11 cellular contexts compared by ENCODE assay signal in the genomic region with DNA sequence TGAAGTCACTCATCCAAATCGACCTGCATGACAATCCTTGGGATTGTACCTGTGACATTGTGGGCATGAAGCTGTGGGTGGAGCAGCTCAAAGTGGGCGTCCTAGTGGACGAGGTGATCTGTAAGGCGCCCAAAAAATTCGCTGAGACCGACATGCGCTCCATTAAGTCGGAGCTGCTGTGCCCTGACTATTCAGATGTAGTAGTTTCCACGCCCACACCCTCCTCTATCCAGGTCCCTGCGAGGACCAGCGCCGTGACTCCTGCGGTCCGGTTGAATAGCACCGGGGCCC. TPM values are rescaled to one million over a fixed set of nuclear protein-coding genes. Genes with fewer than 3 reads are reported as not detected.
DNase-seq lines count a peak whose midpoint lies in the region; ATAC-seq and TF ChIP-seq lines count a peak whose summit lies in the region.
"Had no signal": no experiment of that assay in that cellular context is flagged by ENCODE, and none has a peak within 500 bp of the region (broad histone marks: within the 10 kb centered on the region; RNA-seq: fewer than 3 reads in every experiment).

No MANE protein-coding gene starts in this region.

- H3K36me3 ChIP-seq in cardiac muscle cell (no peaks in the 10 kb centered on the region), mesendoderm (ENCODE audit: control insufficient read depth, insufficient read depth, low read length) (no peaks in the 10 kb centered on the region), suprapubic skin (no peaks in the 10 kb centered on the region)

- H4K8ac ChIP-seq in mesendoderm (ENCODE audit: low read depth, low read length): no peak overlapping the region

- no peak overlapping the region for H3K18ac ChIP-seq in mesendoderm (ENCODE audit: low read length)

- no peak overlapping the region for H2BK5ac ChIP-seq in mesendoderm (ENCODE audit: low read length)

- intact Hi-C loops in Right ventricle myocardium superior (cut with DNase I): no loop called here

- H3K79me2 ChIP-seq in mesendoderm (ENCODE audit: control insufficient read depth, insufficient read depth, low read length): no peaks in the 10 kb centered on the region

- DNase-seq in cardiac muscle cell (ENCODE audit: low read depth in 1 of 2, low spot score in 1 of 2) (no peak), Right ventricle myocardium superior (no peak), ecto neural progenitor cell (ENCODE audit: low spot score) (peak; percentile 50), mesendoderm (no peak), suprapubic skin (ENCODE audit: low spot score in 2 of 2) (no peak), LoVo (ENCODE audit: low spot score) (no peak), DMS53 treated with DMSO at 0.1 percent for 48 hours (lab: John Stamatoyannopoulos, UW; ENCODE audit: unreplicated experiment) (no peak)
- DNase-seq: MV-4-11, NCI-H2171 had no signal

- TF ChIP-seq CTCF in cardiac muscle cell (IDR thresholded peaks at IDR 0.05; ENCODE audit: low read depth, low read length) (no peak), suprapubic skin (IDR thresholded peaks at IDR 0.05) (no peak)

- no peak overlapping the region for H2BK120ac ChIP-seq in mesendoderm (ENCODE audit: low read depth, low read length)

- TF ChIP-seq POLR2A in suprapubic skin (IDR thresholded peaks at IDR 0.05): no peak

- H3K4me1 ChIP-seq in cardiac muscle cell (ENCODE audit: low read depth) (peaks cover 3% of the 10 kb centered on the region), mesendoderm (ENCODE audit: control insufficient read depth, low read depth, low read length) (peaks cover 6% of the 10 kb centered on the region), suprapubic skin (peaks cover 40% of the 10 kb centered on the region)

- H3K27me3 ChIP-seq in cardiac muscle cell (peaks cover 86% of the 10 kb centered on the region), mesendoderm (ENCODE audit: insufficient read depth, low read length, poor library complexity) (peaks cover 44% of the 10 kb centered on the region), suprapubic skin (peaks cover 57% of the 10 kb centered on the region)

- H3K56ac ChIP-seq in mesendoderm (ENCODE audit: low read length): no peak overlapping the region

- no peak overlapping the region for H3K4ac ChIP-seq in mesendoderm (ENCODE audit: low read depth, low read length)

- no peaks in the 10 kb centered on the region for H3K9me3 ChIP-seq in cardiac muscle cell (ENCODE audit: low read depth)
- H3K9me3 ChIP-seq in suprapubic skin: no peaks in the 10 kb centered on the region

- no peaks in the 10 kb centered on the region for H3K79me1 ChIP-seq in mesendoderm (ENCODE audit: low read length)

- peak overlapping the region; percentile 25 for H3K4me2 ChIP-seq in mesendoderm (ENCODE audit: low read length)

- WGBS in mesendoderm (ENCODE audit: extremely low coverage, insufficient coverage, low lambda C conversion rate): no CpG with 5 or more reads among the region's 15 CpGs
- WGBS in suprapubic skin: 40% methylated on average over 15 of the region's 15 CpGs

- no peak overlapping the region for H2BK15ac ChIP-seq in mesendoderm (replicated peaks; ENCODE audit: low read depth)

- H2AK5ac ChIP-seq in mesendoderm (ENCODE audit: low read length): no peak overlapping the region

- TF ChIP-seq EP300 in suprapubic skin (IDR thresholded peaks at IDR 0.05): no peak

- H3K27ac ChIP-seq in cardiac muscle cell: no peak overlapping the region
- H3K27ac ChIP-seq in mesendoderm (ENCODE audit: low read depth, low read length): no peak overlapping the region
- H3K27ac ChIP-seq in suprapubic skin: no peak overlapping the region
- H3K27ac ChIP-seq: skin epidermis had no signal

- H3K23ac ChIP-seq in mesendoderm (ENCODE audit: low read length): no peak overlapping the region

- H4K5ac ChIP-seq in mesendoderm (ENCODE audit: low read length): no peak overlapping the region

- H3K4me3 ChIP-seq in cardiac muscle cell (peak overlapping the region; percentile 34), mesendoderm (ENCODE audit: low read length) (no peak overlapping the region), suprapubic skin (peak overlapping the region; percentile 48)

- no peak overlapping the region for H3K9ac ChIP-seq in mesendoderm (ENCODE audit: low read length)

- ATAC-seq in Right ventricle myocardium superior (ENCODE audit: poor library complexity): no peak
- no peak for ATAC-seq in GM18498 (IDR thresholded peaks at IDR 0.05; ENCODE audit: unreplicated experiment)

RNA-seq across cellular contexts. Expression of gene SLITRK5, which starts 5.8 kb away (rescaled TPM):
- total RNA-seq in cardiac muscle cell (under 0.01 and 0.06 TPM in 2 replicates), Right ventricle myocardium superior (0.03 TPM), suprapubic skin (under 1 TPM; 0.18 to 0.97 (median 0.24) TPM)
- 0.04 and 0.10 TPM in 2 replicates for polyA plus RNA-seq in cardiac muscle cell
- polyA plus RNA-seq in mesendoderm (2013, experiment 1 of 2): 0.62 TPM
- 0.63 TPM for polyA plus RNA-seq in mesendoderm (2013, experiment 2 of 2)
